In the genomic region with DNA sequence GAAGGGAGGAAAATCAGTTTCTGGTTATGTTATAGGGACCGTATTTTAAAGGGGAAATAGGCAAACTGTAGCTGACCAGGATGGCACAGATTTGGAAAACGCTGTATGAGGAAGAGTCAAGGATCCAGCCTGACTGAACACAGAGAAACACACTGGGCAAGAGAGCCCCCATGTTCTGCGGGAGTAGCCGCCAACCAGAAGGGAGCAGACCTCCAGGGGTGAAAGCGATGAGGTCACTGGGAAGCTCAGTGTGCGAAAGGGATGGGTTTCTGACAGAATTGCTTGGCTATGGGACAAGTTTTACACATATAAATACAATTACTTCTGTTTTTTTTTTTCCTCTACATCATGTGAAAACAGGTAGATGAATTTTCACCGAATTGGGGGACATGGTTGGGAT, we compare ENCODE assay signal across 24 cellular contexts.
"Had no signal": no experiment of that assay in that cellular context is flagged by ENCODE, and none has a peak within 500 bp of the region (broad histone marks: within the 10 kb centered on the region; RNA-seq: fewer than 3 reads in every experiment).

No MANE protein-coding gene starts in this region.

- ATAC-seq: effector memory CD8-positive, alpha-beta T cell; esophagus mucosa; gastrocnemius medialis; heart right ventricle; left cardiac atrium; left lung; left ventricle myocardium superior; lower lobe of right lung; mucosa of descending colon had no signal

- H3K4me3 Mint-ChIP-seq: dendritic cell treated with granulocyte-macrophage colony-stimulating factor and Interleukin-4, amounts not matched to agents 40 ng/mL and 50 ng/mL, for 4 days; effector memory CD8-positive, alpha-beta T cell; endodermal cell; mesothelial cell of epicardium; naive B cell had no signal

- H3K4me1 Mint-ChIP-seq: naive B cell had no signal

- H3K27ac Mint-ChIP-seq: dendritic cell treated with granulocyte-macrophage colony-stimulating factor and Interleukin-4, amounts not matched to agents 40 ng/mL and 50 ng/mL, for 4 days; effector memory CD8-positive, alpha-beta T cell; endodermal cell; mesothelial cell of epicardium had no signal

- H3K36me3 Mint-ChIP-seq: mesothelial cell of epicardium, naive B cell had no signal

- DNase-seq: colonic mucosa; cortex of kidney; effector CD8-positive, alpha-beta T cell; effector memory CD8-positive, alpha-beta T cell; endodermal cell; erythroblast; esophagus squamous epithelium; foreskin fibroblast; foreskin melanocyte; gastrocnemius medialis; glutamatergic neuron; head of caudate nucleus; heart right ventricle; hippocampal formation; left cardiac atrium; left lung; left ventricle myocardium superior; lower lobe of right lung; mesenchymal stem cell; mucosa of descending colon; naive B cell had no signal
